Comparison of ENCODE assay signal across 1 cellular context in the genomic region with DNA sequence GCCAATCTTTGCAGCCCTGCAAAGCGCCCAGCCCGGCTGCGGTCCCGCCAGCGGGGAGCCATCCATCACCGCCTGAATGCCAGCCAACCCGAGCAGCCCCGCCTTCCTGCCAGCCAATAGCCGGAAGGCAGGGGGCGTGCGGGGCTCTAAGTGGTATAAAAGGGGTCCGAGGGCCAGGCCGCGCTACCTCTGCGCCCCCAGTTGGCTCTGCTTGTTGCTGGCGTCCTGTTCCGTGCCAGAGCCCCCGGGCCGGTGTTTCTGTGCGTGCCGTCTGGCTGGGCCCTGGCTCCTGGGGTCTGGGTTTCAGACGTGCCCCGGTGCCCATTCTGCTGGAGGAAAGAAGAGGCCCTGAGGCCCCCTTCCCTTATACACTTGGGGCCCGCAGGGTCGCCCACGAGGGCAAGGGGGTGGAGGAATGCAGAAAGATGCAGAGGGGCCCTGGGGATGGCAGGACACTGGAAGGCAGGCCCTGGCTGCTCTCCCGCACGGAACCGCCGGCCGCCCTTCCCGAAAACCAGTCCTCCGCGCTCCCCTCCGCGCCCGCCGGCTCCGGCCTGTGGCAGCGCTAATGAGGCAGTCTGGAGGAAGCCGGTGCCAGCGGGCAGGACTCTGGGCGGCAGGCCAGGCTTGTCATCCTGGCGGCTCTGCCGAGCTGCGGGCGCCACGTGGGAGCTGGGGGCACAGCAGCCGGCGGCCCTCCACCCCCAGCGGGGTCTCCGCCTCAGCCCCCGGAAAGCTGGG.
TF ChIP-seq lines count a peak whose summit lies in the region.

No MANE protein-coding gene starts in this region.

TF ChIP-seq in SK-N-SH, 30 proteins besides CTCF, POLR2A, EP300 and RAD21 (continued from another document):
- TF ChIP-seq RXRA (IDR thresholded peaks at IDR 0.05; ENCODE audit: borderline replicate concordance, low read depth), result no peak
- peak; percentile 34; the same call in 1 of the 2 replicates for TF ChIP-seq TCF12 (IDR thresholded peaks at IDR 0.05)
- TF ChIP-seq RFX5 (IDR thresholded peaks at IDR 0.05; ENCODE audit: low read length), result 0 out of 2 replicates have a peak, but pooled peaks have one; percentile 53
- TF ChIP-seq, protein P1, sequence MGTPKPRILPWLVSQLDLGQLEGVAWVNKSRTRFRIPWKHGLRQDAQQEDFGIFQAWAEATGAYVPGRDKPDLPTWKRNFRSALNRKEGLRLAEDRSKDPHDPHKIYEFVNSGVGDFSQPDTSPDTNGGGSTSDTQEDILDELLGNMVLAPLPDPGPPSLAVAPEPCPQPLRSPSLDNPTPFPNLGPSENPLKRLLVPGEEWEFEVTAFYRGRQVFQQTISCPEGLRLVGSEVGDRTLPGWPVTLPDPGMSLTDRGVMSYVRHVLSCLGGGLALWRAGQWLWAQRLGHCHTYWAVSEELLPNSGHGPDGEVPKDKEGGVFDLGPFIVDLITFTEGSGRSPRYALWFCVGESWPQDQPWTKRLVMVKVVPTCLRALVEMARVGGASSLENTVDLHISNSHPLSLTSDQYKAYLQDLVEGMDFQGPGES (IDR thresholded peaks at IDR 0.05; ENCODE audit: low read depth, low read length), result no peak
- TF ChIP-seq GATA2 (CRISPR knock-in tag; IDR thresholded peaks at IDR 0.05), result no peak
- TF ChIP-seq EZH2phosphoT487 (IDR thresholded peaks at IDR 0.05; ENCODE audit: borderline replicate concordance, low read depth), result no peak
- no peak for TF ChIP-seq SMC3 (IDR thresholded peaks at IDR 0.05; ENCODE audit: low read depth, low read length)
- no peak; the same call in 1 of the 2 replicates for TF ChIP-seq ELF1 (IDR thresholded peaks at IDR 0.05)
- TF ChIP-seq, protein P2, sequence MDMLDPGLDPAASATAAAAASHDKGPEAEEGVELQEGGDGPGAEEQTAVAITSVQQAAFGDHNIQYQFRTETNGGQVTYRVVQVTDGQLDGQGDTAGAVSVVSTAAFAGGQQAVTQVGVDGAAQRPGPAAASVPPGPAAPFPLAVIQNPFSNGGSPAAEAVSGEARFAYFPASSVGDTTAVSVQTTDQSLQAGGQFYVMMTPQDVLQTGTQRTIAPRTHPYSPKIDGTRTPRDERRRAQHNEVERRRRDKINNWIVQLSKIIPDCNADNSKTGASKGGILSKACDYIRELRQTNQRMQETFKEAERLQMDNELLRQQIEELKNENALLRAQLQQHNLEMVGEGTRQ (IDR thresholded peaks at IDR 0.05; ENCODE audit: borderline replicate concordance, low read depth, low read length), result no peak
- TF ChIP-seq, protein P3, sequence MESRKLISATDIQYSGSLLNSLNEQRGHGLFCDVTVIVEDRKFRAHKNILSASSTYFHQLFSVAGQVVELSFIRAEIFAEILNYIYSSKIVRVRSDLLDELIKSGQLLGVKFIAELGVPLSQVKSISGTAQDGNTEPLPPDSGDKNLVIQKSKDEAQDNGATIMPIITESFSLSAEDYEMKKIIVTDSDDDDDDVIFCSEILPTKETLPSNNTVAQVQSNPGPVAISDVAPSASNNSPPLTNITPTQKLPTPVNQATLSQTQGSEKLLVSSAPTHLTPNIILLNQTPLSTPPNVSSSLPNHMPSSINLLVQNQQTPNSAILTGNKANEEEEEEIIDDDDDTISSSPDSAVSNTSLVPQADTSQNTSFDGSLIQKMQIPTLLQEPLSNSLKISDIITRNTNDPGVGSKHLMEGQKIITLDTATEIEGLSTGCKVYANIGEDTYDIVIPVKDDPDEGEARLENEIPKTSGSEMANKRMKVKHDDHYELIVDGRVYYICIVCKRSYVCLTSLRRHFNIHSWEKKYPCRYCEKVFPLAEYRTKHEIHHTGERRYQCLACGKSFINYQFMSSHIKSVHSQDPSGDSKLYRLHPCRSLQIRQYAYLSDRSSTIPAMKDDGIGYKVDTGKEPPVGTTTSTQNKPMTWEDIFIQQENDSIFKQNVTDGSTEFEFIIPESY (IDR thresholded peaks at IDR 0.05; ENCODE audit: borderline replicate concordance, low read depth), result no peak
- 0 out of 2 replicates have a peak, but pooled peaks have one; percentile 10 for TF ChIP-seq GABPA (IDR thresholded peaks at IDR 0.05; ENCODE audit: low read depth)
- TF ChIP-seq YY1 (IDR thresholded peaks at IDR 0.05; ENCODE audit: low read depth), result no peak; the same call in 1 of the 2 replicates
- TF ChIP-seq POLR2AphosphoS5 (IDR thresholded peaks at IDR 0.05; ENCODE audit: low read depth, low read length), result peak; percentile 78
- TF ChIP-seq FOSL2 (IDR thresholded peaks at IDR 0.05; ENCODE audit: borderline replicate concordance, low read depth), result no peak
- no peak for TF ChIP-seq MEF2A (IDR thresholded peaks at IDR 0.05; ENCODE audit: borderline replicate concordance, low read depth)
- TF ChIP-seq, protein P4, sequence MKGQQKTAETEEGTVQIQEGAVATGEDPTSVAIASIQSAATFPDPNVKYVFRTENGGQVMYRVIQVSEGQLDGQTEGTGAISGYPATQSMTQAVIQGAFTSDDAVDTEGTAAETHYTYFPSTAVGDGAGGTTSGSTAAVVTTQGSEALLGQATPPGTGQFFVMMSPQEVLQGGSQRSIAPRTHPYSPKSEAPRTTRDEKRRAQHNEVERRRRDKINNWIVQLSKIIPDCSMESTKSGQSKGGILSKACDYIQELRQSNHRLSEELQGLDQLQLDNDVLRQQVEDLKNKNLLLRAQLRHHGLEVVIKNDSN (IDR thresholded peaks at IDR 0.05; ENCODE audit: borderline replicate concordance, low read depth), result peak; percentile 49; the same call in 1 of the 2 replicates
- 0 out of 2 replicates have a peak, but pooled peaks have one; percentile 45 for TF ChIP-seq TEAD4 (IDR thresholded peaks at IDR 0.05; ENCODE audit: borderline replicate concordance, insufficient read depth)
- TF ChIP-seq, protein P5, sequence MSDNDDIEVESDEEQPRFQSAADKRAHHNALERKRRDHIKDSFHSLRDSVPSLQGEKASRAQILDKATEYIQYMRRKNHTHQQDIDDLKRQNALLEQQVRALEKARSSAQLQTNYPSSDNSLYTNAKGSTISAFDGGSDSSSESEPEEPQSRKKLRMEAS (IDR thresholded peaks at IDR 0.05; ENCODE audit: low read depth), result peak; percentile 97
- no peak; the same call in 1 of the 2 replicates for TF ChIP-seq JUND (IDR thresholded peaks at IDR 0.05)
- peak; percentile 62 for TF ChIP-seq RCOR1 (IDR thresholded peaks at IDR 0.05; ENCODE audit: low read length)
- TF ChIP-seq FOXJ3 (CRISPR knock-in tag; IDR thresholded peaks at IDR 0.05), result peak; percentile 62; the same call in 1 of the 2 replicates
- peak; percentile 16; the same call in 1 of the 2 replicates for TF ChIP-seq TAF1 (IDR thresholded peaks at IDR 0.05; ENCODE audit: borderline replicate concordance, low read depth, low read length)
- TF ChIP-seq, protein P6, sequence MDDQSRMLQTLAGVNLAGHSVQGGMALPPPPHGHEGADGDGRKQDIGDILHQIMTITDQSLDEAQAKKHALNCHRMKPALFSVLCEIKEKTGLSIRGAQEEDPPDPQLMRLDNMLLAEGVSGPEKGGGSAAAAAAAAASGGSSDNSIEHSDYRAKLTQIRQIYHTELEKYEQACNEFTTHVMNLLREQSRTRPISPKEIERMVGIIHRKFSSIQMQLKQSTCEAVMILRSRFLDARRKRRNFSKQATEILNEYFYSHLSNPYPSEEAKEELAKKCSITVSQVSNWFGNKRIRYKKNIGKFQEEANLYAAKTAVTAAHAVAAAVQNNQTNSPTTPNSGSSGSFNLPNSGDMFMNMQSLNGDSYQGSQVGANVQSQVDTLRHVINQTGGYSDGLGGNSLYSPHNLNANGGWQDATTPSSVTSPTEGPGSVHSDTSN (IDR thresholded peaks at IDR 0.05), result peak; percentile 99
- TF ChIP-seq SIN3A (IDR thresholded peaks at IDR 0.05; ENCODE audit: borderline replicate concordance, low read depth, low read length), result peak; percentile 94
